In the genomic region with DNA sequence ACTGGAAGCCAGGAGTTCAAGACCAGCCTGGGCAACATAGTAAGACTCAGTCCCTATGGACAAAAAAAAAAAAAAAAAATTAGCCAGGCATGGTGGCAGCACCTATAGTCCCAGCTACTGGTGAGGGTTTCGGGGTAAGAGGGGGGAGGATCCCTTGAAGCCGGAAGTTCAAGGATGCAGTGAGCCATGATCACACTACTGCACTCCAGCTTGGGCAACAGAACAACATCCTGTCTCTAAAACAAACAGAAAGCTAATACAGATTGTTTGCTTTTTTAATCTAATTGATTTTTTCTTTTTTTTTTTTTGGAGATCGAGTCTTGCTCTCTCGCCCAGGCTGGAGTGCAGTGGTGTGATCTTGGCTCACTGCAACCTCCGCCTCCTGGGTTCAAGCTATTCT, we compare ENCODE assay signal across 12 cellular contexts.
"Had no signal": no experiment of that assay in that cellular context is flagged by ENCODE, and none has a peak within 500 bp of the region (broad histone marks: within the 10 kb centered on the region; RNA-seq: fewer than 3 reads in every experiment).

No MANE protein-coding gene starts in this region.

- H3K27me3 Mint-ChIP-seq: activated naive CD4-positive, alpha-beta T cell treated with anti-CD3 and anti-CD28 coated beads, Interleukin-2, amount 50 U/mL, for 24 hours had no signal

- H3K9me3 ChIP-seq: body of pancreas, gastroesophageal sphincter, lower lobe of right lung, neutrophil, tibial nerve had no signal

- H2AFZ ChIP-seq: hepatocyte had no signal

- ATAC-seq: body of pancreas, gastroesophageal sphincter, lower lobe of right lung, WTC11 had no signal

- DNase-seq: body of pancreas; kidney glomerular epithelial cell; lower lobe of right lung; stimulated activated naive B cell treated with anti-CD40 and anti-IgM and Interleukin-4, amounts not matched to agents 10 μg/mL and 1 μg/mL and 100 μg/mL, for 72 hours had no signal

- H3K36me3 Mint-ChIP-seq: mesothelial cell of epicardium, WTC11 had no signal

- H3K27me3 ChIP-seq: body of pancreas, gastroesophageal sphincter, hepatocyte, tibial nerve had no signal

- H3K4me3 ChIP-seq: body of pancreas, gastroesophageal sphincter had no signal

- H3K36me3 ChIP-seq: lower lobe of right lung, neutrophil had no signal

- H3K9me3 Mint-ChIP-seq: activated CD4-positive, alpha-beta T cell treated with anti-CD3 and anti-CD28 coated beads, Interleukin-2, amount 10 ng/mL, durations not matched to agents 24 days and 14 days; activated naive CD4-positive, alpha-beta T cell treated with anti-CD3 and anti-CD28 coated beads, Interleukin-2, amount 50 U/mL, for 24 hours; mesothelial cell of epicardium; stimulated activated naive B cell treated with anti-CD40 and anti-IgM and Interleukin-4, amounts not matched to agents 10 μg/mL and 1 μg/mL and 100 μg/mL, for 72 hours; WTC11 had no signal
